In genomic region chr4:10288830-10289533, GRCh38 we compare ENCODE assay signal across 31 cellular contexts.
"Had no signal": no experiment of that assay in that cellular context is flagged by ENCODE, and none has a peak within 500 bp of the region (broad histone marks: within the 10 kb centered on the region; RNA-seq: fewer than 3 reads in every experiment).

No MANE protein-coding gene starts in this region.

- H3K27me3 ChIP-seq: adrenal gland, body of pancreas, dorsolateral prefrontal cortex, esophagus muscularis mucosa, heart right ventricle, suprapubic skin, tibial artery had no signal

- H3K4me3 Mint-ChIP-seq: activated naive CD4-positive, alpha-beta T cell treated with anti-CD3 and anti-CD28 coated beads for 36 hours; activated naive CD8-positive, alpha-beta T cell treated with anti-CD3 and anti-CD28 coated beads for 36 hours; activated T-helper 1 cell treated with anti-CD3 and anti-CD28 coated beads, Interleukin-12 subunit alpha, Interleukin-12 subunit beta, Interleukin-2, Interleukin-4 antibody, amounts not matched to agents 30 ng/mL and 10 ng/mL and 1 ng/mL, durations not matched to agents 14 hours and 24 hours and 36 hours; natural killer cell treated with Interleukin-12 subunit alpha and Interleukin-12 subunit beta and Interleukin-15 and Interleukin-18, amount 100 ng/mL, for 72 hours; stimulated activated naive B cell treated with anti-CD40 and anti-IgM and Interleukin-4, amounts not matched to agents 10 μg/mL and 1 μg/mL and 100 μg/mL, for 72 hours had no signal

- H3K27ac Mint-ChIP-seq: activated naive CD4-positive, alpha-beta T cell treated with anti-CD3 and anti-CD28 coated beads for 36 hours; activated naive CD8-positive, alpha-beta T cell treated with anti-CD3 and anti-CD28 coated beads for 36 hours; activated T-helper 1 cell treated with anti-CD3 and anti-CD28 coated beads, Interleukin-12 subunit alpha, Interleukin-12 subunit beta, Interleukin-2, Interleukin-4 antibody, amounts not matched to agents 30 ng/mL and 10 ng/mL and 1 ng/mL, durations not matched to agents 14 hours and 24 hours and 36 hours; natural killer cell treated with Interleukin-12 subunit alpha and Interleukin-12 subunit beta and Interleukin-15 and Interleukin-18, amount 100 ng/mL, for 72 hours; stimulated activated naive B cell treated with anti-CD40 and anti-IgM and Interleukin-4, amounts not matched to agents 10 μg/mL and 1 μg/mL and 100 μg/mL, for 72 hours had no signal

- H3K27me3 Mint-ChIP-seq: activated naive CD8-positive, alpha-beta T cell treated with anti-CD3 and anti-CD28 coated beads for 36 hours had no signal

- H3K9me3 ChIP-seq: adrenal gland, body of pancreas, esophagus muscularis mucosa, heart right ventricle, lower lobe of right lung, suprapubic skin, tibial artery had no signal

- H3K27ac ChIP-seq: adrenal gland, body of pancreas, coronary artery, dorsolateral prefrontal cortex, esophagus muscularis mucosa, heart right ventricle, lower lobe of right lung, suprapubic skin, tibial artery, WERI-Rb-1 had no signal

- H3K4me1 Mint-ChIP-seq: stimulated activated naive B cell treated with anti-CD40 and anti-IgM and Interleukin-4, amounts not matched to agents 10 μg/mL and 1 μg/mL and 100 μg/mL, for 72 hours had no signal

- H3K9me3 Mint-ChIP-seq: activated naive CD4-positive, alpha-beta T cell treated with anti-CD3 and anti-CD28 coated beads for 36 hours; activated naive CD8-positive, alpha-beta T cell treated with anti-CD3 and anti-CD28 coated beads for 36 hours; activated T-helper 1 cell treated with anti-CD3 and anti-CD28 coated beads, Interleukin-12 subunit alpha, Interleukin-12 subunit beta, Interleukin-2, Interleukin-4 antibody, amounts not matched to agents 30 ng/mL and 10 ng/mL and 1 ng/mL, durations not matched to agents 14 hours and 24 hours and 36 hours; stimulated activated naive B cell treated with anti-CD40 and anti-IgM and Interleukin-4, amounts not matched to agents 10 μg/mL and 1 μg/mL and 100 μg/mL, for 72 hours had no signal

- H3K36me3 ChIP-seq: adrenal gland, esophagus muscularis mucosa, heart right ventricle, lower lobe of right lung, suprapubic skin, tibial artery, WERI-Rb-1 had no signal

- ATAC-seq: activated CD4-positive, CD25-positive, alpha-beta regulatory T cell treated with anti-CD3 and anti-CD28 coated beads, Interleukin-2, amount 50 U/mL, for 24 hours; body of pancreas; heart right ventricle; left lobe of liver; lower lobe of right lung; right cardiac atrium; stimulated activated naive B cell treated with anti-CD40 and anti-IgM and Interleukin-4, amounts not matched to agents 10 μg/mL and 1 μg/mL and 100 μg/mL, for 72 hours had no signal

- H3K4me1 ChIP-seq: adrenal gland, body of pancreas, esophagus muscularis mucosa, heart right ventricle, lower lobe of right lung, suprapubic skin, tibial artery had no signal

- H3K4me3 ChIP-seq: adrenal gland, body of pancreas, coronary artery, dorsolateral prefrontal cortex, esophagus muscularis mucosa, heart right ventricle, lower lobe of right lung, suprapubic skin, tibial artery had no signal

- H3K36me3 Mint-ChIP-seq: activated naive CD8-positive, alpha-beta T cell treated with anti-CD3 and anti-CD28 coated beads for 36 hours; natural killer cell treated with Interleukin-12 subunit alpha and Interleukin-12 subunit beta and Interleukin-15 and Interleukin-18, amount 100 ng/mL, for 72 hours; stimulated activated naive B cell treated with anti-CD40 and anti-IgM and Interleukin-4, amounts not matched to agents 10 μg/mL and 1 μg/mL and 100 μg/mL, for 72 hours had no signal

- DNase-seq: activated CD4-positive, alpha-beta T cell treated with anti-CD3 and anti-CD28 coated beads for 48 hours; activated CD4-positive, alpha-beta T cell treated with anti-CD3 and anti-CD28 coated beads, Interleukin-2, amount 50 U/mL, for 48 hours; activated CD8-positive, alpha-beta memory T cell treated with anti-CD3 and anti-CD28 coated beads, Interleukin-2, amount 50 U/mL, for 4 hours; activated effector memory CD4-positive, alpha-beta T cell treated with anti-CD3 and anti-CD28 coated beads, Interleukin-2, amount 50 U/mL, for 16 hours; activated naive CD4-positive, alpha-beta T cell treated with anti-CD3 and anti-CD28 coated beads for 36 hours; activated naive CD8-positive, alpha-beta T cell treated with anti-CD3 and anti-CD28 coated beads for 36 hours; activated T-cell treated with anti-CD3 and anti-CD28 coated beads, Interleukin-2, amount 50 U/mL, for 1 hour; adrenal gland; aorta; body of pancreas; dorsolateral prefrontal cortex; effector memory CD4-positive, alpha-beta T cell; heart right ventricle; kidney glomerular epithelial cell; lower lobe of right lung; mesendoderm; posterior cingulate gyrus; right cardiac atrium; stimulated activated CD4-positive, alpha-beta T cell treated with anti-CD3 and anti-CD28 coated beads, Interleukin-15, amount 100 ng/mL, for 24 hours; stimulated activated CD4-positive, alpha-beta T cell treated with anti-CD3 and anti-CD28 coated beads, Interleukin-2, amount 100 ng/mL, for 24 hours; stimulated activated naive B cell treated with anti-CD40 and anti-IgM and Interleukin-4, amounts not matched to agents 10 μg/mL and 1 μg/mL and 100 μg/mL, for 72 hours; tibial artery; WERI-Rb-1 had no signal

- FAIRE-seq: TTC549 had no signal
